Comparison of ENCODE assay signal across 16 cellular contexts in the genomic region with DNA sequence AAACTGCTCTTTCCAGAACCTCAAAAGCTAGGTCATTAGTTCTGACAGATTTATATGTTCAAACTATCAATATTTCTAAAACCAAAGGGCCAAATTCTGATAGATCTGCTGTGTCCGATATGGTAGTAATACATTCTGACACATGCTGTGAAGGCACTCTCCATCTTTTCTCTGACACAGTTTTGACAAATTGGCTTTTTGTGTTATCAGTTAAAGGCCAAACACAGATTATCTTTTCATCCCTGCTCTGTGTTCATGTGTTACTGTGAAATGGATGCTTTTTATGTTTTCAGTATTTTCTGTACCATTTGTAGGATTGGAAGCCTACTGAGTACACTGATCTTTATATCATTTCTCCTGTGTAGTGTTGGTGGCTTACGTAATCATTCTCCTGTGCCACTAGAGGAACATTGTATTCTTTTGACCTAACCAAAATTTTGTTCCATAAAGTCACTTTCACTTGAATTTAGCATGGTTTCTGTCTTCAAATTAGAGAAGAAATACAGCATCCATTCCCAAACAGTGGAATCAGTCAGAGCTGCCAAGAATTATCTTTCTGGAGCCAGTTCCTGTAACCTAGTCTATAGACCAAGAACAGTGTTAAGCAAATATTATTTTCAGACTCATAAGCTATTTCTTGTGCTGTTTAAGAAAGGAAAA.
DNase-seq lines count a peak whose midpoint lies in the region; ATAC-seq and TF ChIP-seq lines count a peak whose summit lies in the region.
"Had no signal": no experiment of that assay in that cellular context is flagged by ENCODE, and none has a peak within 500 bp of the region (broad histone marks: within the 10 kb centered on the region; RNA-seq: fewer than 3 reads in every experiment).

No MANE protein-coding gene starts in this region.

- no peak overlapping the region for H2BK12ac ChIP-seq in H9 (ENCODE audit: insufficient read length, low read depth, low read length)

- H3K36me3 ChIP-seq in HEK293 (ENCODE audit: control insufficient read depth in 2 of 2, insufficient read depth in 1 of 2, low read length in 2 of 2) (no peaks in the 10 kb centered on the region), ascending aorta (no peaks in the 10 kb centered on the region), cardiac muscle cell (peaks cover under 1% of the 10 kb centered on the region), neural progenitor cell (peaks cover 20% of the 10 kb centered on the region)

- no peak overlapping the region for H3K4ac ChIP-seq in H9 (ENCODE audit: low read depth, low read length)

- H3K79me1 ChIP-seq in H9 (ENCODE audit: insufficient read depth, low read depth, low read length, poor library complexity, severe bottlenecking), result no peaks in the 10 kb centered on the region

- no peak overlapping the region for H3K27ac ChIP-seq in HEK293 (ENCODE audit: extremely low read depth, low read depth, low read length)
- H3K27ac ChIP-seq in ascending aorta, result peak overlapping the region; percentile 55
- H3K27ac ChIP-seq in cardiac muscle cell, result peak overlapping the region; percentile 8
- H3K27ac ChIP-seq in neural progenitor cell, result peak overlapping the region; percentile 59
- H3K27ac ChIP-seq in H9 (ENCODE audit: insufficient read length, low read depth, low read length), result no peak overlapping the region
- H3K27ac ChIP-seq: A549 had no signal

- H3K79me2 ChIP-seq in neural progenitor cell (ENCODE audit: low read depth) (peaks cover 100% of the 10 kb centered on the region), H9 (ENCODE audit: insufficient read depth, low read length) (no peaks in the 10 kb centered on the region; the same call in 1 of the 2 replicates)

- no peak overlapping the region for H2AK5ac ChIP-seq in H9 (ENCODE audit: insufficient read length, low read length)

- no peak overlapping the region for H2BK120ac ChIP-seq in H9 (ENCODE audit: low read depth, low read length, poor library complexity, severe bottlenecking)

- H4K91ac ChIP-seq in H9 (ENCODE audit: insufficient read length, low read depth, low read length), result no peak overlapping the region

- H3K27me3 Mint-ChIP-seq in neural progenitor cell (ENCODE audit: insufficient read depth, low read depth), result no peaks in the 10 kb centered on the region
- H3K27me3 Mint-ChIP-seq in H9 (ENCODE audit: low read depth), result no peaks in the 10 kb centered on the region

- ATAC-seq in left colon (no peak), HG03045 (IDR thresholded peaks at IDR 0.05; ENCODE audit: unreplicated experiment) (no peak), HG02973 (IDR thresholded peaks at IDR 0.05; ENCODE audit: unreplicated experiment) (no peak)
- ATAC-seq: A549 had no signal

- CTCF ChIA-PET in HEK293 (lab: Yijun Ruan, JAX), result interaction anchor here (0.6 kb wide), 1 partner anchor 1718 kb away, joined by 3 read pairs; no protein-coding TSS in a partner anchor

- H4K20me1 ChIP-seq in neural progenitor cell (ENCODE audit: low read depth) (peaks cover 93% of the 10 kb centered on the region), H9 (ENCODE audit: control insufficient read depth, insufficient read depth, insufficient read length) (no peaks in the 10 kb centered on the region)

- no peak overlapping the region for H3K23ac ChIP-seq in H9 (ENCODE audit: insufficient read length, low read depth, low read length)

- H3K4me1 Mint-ChIP-seq in neural progenitor cell (peaks cover 5% of the 10 kb centered on the region), H9 (peaks cover 3 to 12% of the 10 kb centered on the region in 2 experiments; a peak in 3 of 4 replicates)

- no peaks in the 10 kb centered on the region for H3K23me2 ChIP-seq in H9 (ENCODE audit: insufficient read length, low read depth, low read length, poor library complexity, severe bottlenecking)

- intact Hi-C loops in ascending aorta (cut with DNase I), result no loop called here
- intact Hi-C loops in left colon (cut with DNase I, micrococcal nuclease), result no loop called here

- peaks cover 25% of the 10 kb centered on the region for H3K36me3 Mint-ChIP-seq in neural progenitor cell
- peaks cover 0 to 4% (median 2%) of the 10 kb centered on the region in 3 experiments; a peak in 3 of 7 replicates for H3K36me3 Mint-ChIP-seq in H9 (ENCODE audit: insufficient read depth in 1 of 3, low read depth in 3 of 3)

- DNase-seq in ascending aorta (ENCODE audit: low spot score in 2 of 2) (no peak), cardiac muscle cell (ENCODE audit: low read depth in 1 of 2, low spot score in 1 of 2) (peak in 1 of 2 donors; percentile 30), neural progenitor cell (ENCODE audit: low spot score) (no peak), H9 (no peak), left colon (no peak)
- DNase-seq: Caco-2, IMR-90, Kasumi-1, NCI-H1105 treated with DMSO at 0.1 percent for 48 hours, NCI-H1930, NCI-H2171, NCI-H82 had no signal

- WGBS in H9 (ENCODE audit: extremely low coverage, insufficient read length, low lambda C conversion rate), result no CpG with 5 or more reads among the region's 2 CpGs

- POLR2A ChIA-PET in HEK293 (lab: Yijun Ruan, JAX), result no interaction called here

- H3K4me3 Mint-ChIP-seq in neural progenitor cell, result no peak overlapping the region
- no peak overlapping the region for H3K4me3 Mint-ChIP-seq in H9

- H2BK15ac ChIP-seq in H9 (ENCODE audit: low read depth, low read length), result no peak overlapping the region

- H3T11ph ChIP-seq in H9 (ENCODE audit: low read length), result no peak overlapping the region

- H3K4me1 ChIP-seq in HEK293 (ENCODE audit: control insufficient read depth, insufficient read depth, low read length), result peaks cover 6% of the 10 kb centered on the region; the same call in 1 of the 2 replicates
- peaks cover 0 to 15% of the 10 kb centered on the region in 2 donors for H3K4me1 ChIP-seq in ascending aorta
- H3K4me1 ChIP-seq in cardiac muscle cell (ENCODE audit: low read depth), result no peaks in the 10 kb centered on the region
- peaks cover 32% of the 10 kb centered on the region for H3K4me1 ChIP-seq in neural progenitor cell
- H3K4me1 ChIP-seq in H9 (ENCODE audit: insufficient read depth, low read length), result no peaks in the 10 kb centered on the region; the same call in 1 of the 2 replicates
- H3K4me1 ChIP-seq: A549, Caco-2 had no signal

- TF ChIP-seq CTCF in HEK293 (tag by site-specific recombination; IDR thresholded peaks at IDR 0.05) (no peak), ascending aorta (IDR thresholded peaks at IDR 0.05) (no peak), cardiac muscle cell (IDR thresholded peaks at IDR 0.05; ENCODE audit: low read depth, low read length) (no peak), neural progenitor cell (IDR thresholded peaks at IDR 0.05) (no peak), H9 (conservative IDR thresholded peaks at IDR 0.05) (no peak)

- no peak overlapping the region for H2BK5ac ChIP-seq in H9 (ENCODE audit: insufficient read length, low read length)

- H2AFZ ChIP-seq in neural progenitor cell (replicated peaks) (no peak overlapping the region), H9 (ENCODE audit: low read length) (no peak overlapping the region)

- H3K14ac ChIP-seq in H9 (ENCODE audit: insufficient read depth, low read length), result no peak overlapping the region

- H3K9ac ChIP-seq in neural progenitor cell (no peak overlapping the region), H9 (ENCODE audit: extremely low read depth, insufficient read length, low read length) (no peak overlapping the region)

- H2BK20ac ChIP-seq in H9 (ENCODE audit: low read depth, low read length, poor library complexity, severe bottlenecking), result no peak overlapping the region

- H4K8ac ChIP-seq in H9 (replicated peaks; ENCODE audit: insufficient read length, low read depth, low read length), result no peak overlapping the region

- no peak overlapping the region for H3K18ac ChIP-seq in H9 (ENCODE audit: insufficient read length, low read depth, low read length)

- H4K5ac ChIP-seq in H9 (ENCODE audit: insufficient read length, low read depth, low read length), result no peak overlapping the region

- H3K27ac Mint-ChIP-seq in neural progenitor cell, result no peak overlapping the region
- peak overlapping the region in 1 of 3 experiments; percentile 18; a peak in 2 of 7 replicates for H3K27ac Mint-ChIP-seq in H9

- H3K4me2 ChIP-seq in neural progenitor cell (no peak overlapping the region), H9 (ENCODE audit: insufficient read depth, insufficient read length, low read length) (no peak overlapping the region)
- H3K4me2 ChIP-seq: A549 had no signal

- no peak overlapping the region for H3K4me3 ChIP-seq in HEK293 (ENCODE audit: low read depth, low read length)
- H3K4me3 ChIP-seq in ascending aorta, result peak overlapping the region; percentile 24 to 37
- no peak overlapping the region for H3K4me3 ChIP-seq in cardiac muscle cell
- no peak overlapping the region for H3K4me3 ChIP-seq in neural progenitor cell
- H3K4me3 ChIP-seq: A549 had no signal

- H3K9me3 ChIP-seq in HEK293 (ENCODE audit: control insufficient read depth, insufficient read depth, low read depth, low read length) (no peaks in the 10 kb centered on the region), ascending aorta (no peaks in the 10 kb centered on the region), cardiac muscle cell (ENCODE audit: low read depth) (no peaks in the 10 kb centered on the region), neural progenitor cell (ENCODE audit: low read depth) (no peaks in the 10 kb centered on the region), H9 (ENCODE audit: control insufficient read depth, low read depth, low read length) (no peaks in the 10 kb centered on the region)
- H3K9me3 ChIP-seq: A549, Caco-2 had no signal

- H3K56ac ChIP-seq in H9 (ENCODE audit: insufficient read length, low read depth, low read length), result no peak overlapping the region

- peaks cover 33% of the 10 kb centered on the region for H3F3A ChIP-seq in neural progenitor cell (ENCODE audit: low read depth)

- H3K9me3 Mint-ChIP-seq in neural progenitor cell (peaks cover 2% of the 10 kb centered on the region), H9 (no peaks in the 10 kb centered on the region)

- H3K27me3 ChIP-seq in ascending aorta (no peaks in the 10 kb centered on the region), cardiac muscle cell (no peaks in the 10 kb centered on the region), neural progenitor cell (no peaks in the 10 kb centered on the region), H9 (ENCODE audit: insufficient read depth, low read length) (no peaks in the 10 kb centered on the region)

TF ChIP-seq in HEK293, 187 proteins besides CTCF, POLR2A, EP300 and RAD21:
- no peak for TF ChIP-seq KLF1 (tag by site-specific recombination; IDR thresholded peaks at IDR 0.05)
- no peak for TF ChIP-seq MZF1 (tag by site-specific recombination; IDR thresholded peaks at IDR 0.05; ENCODE audit: borderline replicate concordance)
- 0 out of 2 replicates have a peak, but pooled peaks have one; percentile 11 for TF ChIP-seq TRIM28 (IDR thresholded peaks at IDR 0.05; ENCODE audit: borderline replicate concordance, low read length)
- no peak for TF ChIP-seq ZNF266 (tag by site-specific recombination; IDR thresholded peaks at IDR 0.05; ENCODE audit: low read depth)

Comparison
In these comparisons a context has a peak if more than half of its experiments do, and no peak if none do; other contexts are left out.
1. H3K27ac ChIP-seq: peak in ascending aorta (2 of 2), cardiac muscle cell (single experiment) and neural progenitor cell (single experiment); none in HEK293 (single experiment) and H9 (single experiment).
2. H3K4me3 ChIP-seq: peak in ascending aorta (2 of 2); none in HEK293 (single experiment), cardiac muscle cell (single experiment) and neural progenitor cell (single experiment).